In the genomic region with DNA sequence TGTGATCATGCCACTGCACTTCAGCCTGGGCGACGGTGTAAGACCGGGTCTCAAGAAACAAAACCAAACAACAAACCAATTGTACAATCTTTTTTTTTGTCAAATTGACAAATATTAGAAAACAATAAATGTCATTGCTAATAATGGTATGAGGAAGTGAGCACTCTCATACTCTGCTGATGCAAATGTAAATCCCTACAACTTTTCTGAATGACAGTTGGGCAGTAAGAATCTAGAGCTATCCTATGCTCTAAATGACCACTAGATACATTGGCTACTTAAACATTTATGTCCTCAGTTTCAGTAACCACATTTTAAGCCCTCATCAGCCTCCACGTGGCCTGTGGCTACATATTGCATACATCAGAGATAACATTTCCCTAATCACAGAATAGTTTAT, we compare ENCODE assay signal across 30 cellular contexts.
DNase-seq lines count a peak whose midpoint lies in the region; ATAC-seq and TF ChIP-seq lines count a peak whose summit lies in the region.
"Had no signal": no experiment of that assay in that cellular context is flagged by ENCODE, and none has a peak within 500 bp of the region (broad histone marks: within the 10 kb centered on the region; RNA-seq: fewer than 3 reads in every experiment).

No MANE protein-coding gene starts in this region.

- H3K4me3 ChIP-seq in GM12865 (ENCODE audit: low read depth, low read length), result no peak overlapping the region
- H3K4me3 ChIP-seq: adrenal gland, pancreas, Peyer's patch, stomach, uterus had no signal

- TF ChIP-seq CTCF in GM12865 (IDR thresholded peaks at IDR 0.05; ENCODE audit: insufficient read depth, low read depth, low read length, missing control alignments), result no peak

- DNase-seq in GM12865 (ENCODE audit: low read depth) (peak; percentile 7), hypothalamus (lab: John Stamatoyannopoulos, UW) (no peak), NCI-H510A treated with DMSO at 0.1 percent for 48 hours (lab: John Stamatoyannopoulos, UW) (no peak), NCI-H1694 (lab: John Stamatoyannopoulos, UW) (no peak)
- DNase-seq: 8988T; activated CD8-positive, alpha-beta memory T cell treated with anti-CD3 and anti-CD28 coated beads, Interleukin-2, amount 50 U/mL, for 48 hours; activated CD8-positive, alpha-beta T cell treated with anti-CD3 and anti-CD28 coated beads for 36 hours; activated naive CD4-positive, alpha-beta T cell treated with anti-CD3 and anti-CD28 coated beads for 36 hours; adrenal gland; erythroblast; glutamatergic neuron; HFFc6; Kasumi-1; left ventricle myocardium superior; mesendoderm; NCI-H1436 treated with DMSO at 0.1 percent for 48 hours; NCI-H2107; NCI-H774; pancreas; Peyer's patch; SHP77; small intestine; stimulated activated CD4-positive, alpha-beta T cell treated with anti-CD3 and anti-CD28 coated beads, Interleukin-2, amount 100 ng/mL, for 24 hours; stimulated activated CD8-positive, alpha-beta memory T cell treated with anti-CD3 and anti-CD28 coated beads, Interleukin-4, amount 100 ng/mL, for 48 hours; stomach; uterus had no signal

- ATAC-seq in GM19463 (IDR thresholded peaks at IDR 0.05; ENCODE audit: unreplicated experiment) (peak; percentile 58), HG02938 (IDR thresholded peaks at IDR 0.05; ENCODE audit: unreplicated experiment) (peak; percentile 92), HG03432 (IDR thresholded peaks at IDR 0.05; ENCODE audit: unreplicated experiment) (peak; percentile 64), HG03108 (IDR thresholded peaks at IDR 0.05; ENCODE audit: unreplicated experiment) (no peak)
- ATAC-seq: activated CD8-positive, alpha-beta T cell treated with anti-CD3 and anti-CD28 coated beads for 36 hours; left ventricle myocardium superior; pancreas had no signal
